Comparison of ENCODE assay signal across 38 cellular contexts in genomic region chr15:64779630-64780029, GRCh38. TPM values are rescaled to one million over a fixed set of nuclear protein-coding genes. Genes with fewer than 3 reads are reported as not detected.
"Had no signal": no experiment of that assay in that cellular context is flagged by ENCODE, and none has a peak within 500 bp of the region (broad histone marks: within the 10 kb centered on the region; RNA-seq: fewer than 3 reads in every experiment).

No MANE protein-coding gene starts in this region.

- H3K36me3 Mint-ChIP-seq: activated CD4-positive, alpha-beta memory T cell treated with anti-CD3 and anti-CD28 coated beads for 36 hours; activated naive CD4-positive, alpha-beta T cell treated with anti-CD3 and anti-CD28 coated beads, Interleukin-2, amount 10 ng/mL, durations not matched to agents 7 days and 5 days; activated naive CD4-positive, alpha-beta T cell treated with anti-CD3 and anti-CD28 coated beads, Interleukin-2, amount 50 U/mL, for 24 hours; activated naive CD8-positive, alpha-beta T cell; activated naive CD8-positive, alpha-beta T cell treated with anti-CD3 and anti-CD28 coated beads, Interleukin-2, amount 10 ng/mL, durations not matched to agents 7 days and 5 days; brain had no signal

- H3K9me3 ChIP-seq: ascending aorta had no signal

- H3K9me3 Mint-ChIP-seq: activated CD4-positive, alpha-beta memory T cell treated with anti-CD3 and anti-CD28 coated beads for 36 hours; activated CD4-positive, alpha-beta T cell treated with anti-CD3 and anti-CD28 coated beads, Interleukin-2, amount 10 ng/mL, durations not matched to agents 7 days and 5 days; activated CD8-positive, alpha-beta T cell treated with anti-CD3 and anti-CD28 coated beads for 36 hours; activated naive CD4-positive, alpha-beta T cell treated with anti-CD3 and anti-CD28 coated beads, Interleukin-2, amount 10 ng/mL, durations not matched to agents 7 days and 5 days; activated naive CD4-positive, alpha-beta T cell treated with anti-CD3 and anti-CD28 coated beads, Interleukin-2, amount 50 U/mL, for 24 hours; activated naive CD8-positive, alpha-beta T cell treated with anti-CD3 and anti-CD28 coated beads, Interleukin-2, amount 10 ng/mL, durations not matched to agents 7 days and 5 days; activated naive CD8-positive, alpha-beta T cell treated with anti-CD3 and anti-CD28 coated beads, Interleukin-2, amount 50 U/mL, for 24 hours; activated T-cell treated with anti-CD3 and anti-CD28 coated beads, Interleukin-2, amount 50 U/mL, for 4 hours; activated T-cell treated with anti-CD3 and anti-CD28 coated beads, Interleukin-2, amount 50 U/mL, for 72 hours; activated T-helper 1 cell treated with anti-CD3 and anti-CD28 coated beads, Interleukin-12 subunit alpha, Interleukin-12 subunit beta, Interleukin-2, Interleukin-4 antibody, amounts not matched to agents 30 ng/mL and 10 ng/mL and 1 ng/mL, durations not matched to agents 14 hours and 24 hours and 36 hours; activated T-helper 2 cell treated with anti-CD3 and anti-CD28 coated beads, Interferon-gamma antibody, Interleukin-2, Interleukin-4, amounts not matched to agents 10 μg/mL and 5 μg/mL and 100 μg/mL, durations not matched to agents 14 hours and 24 hours and 36 hours; central memory CD8-positive, alpha-beta T cell; T-helper 1 cell treated with Interleukin-12 subunit alpha and Interleukin-12 subunit beta and Interleukin-4 antibody, amounts not matched to agents 30 μg/mL and 1 μg/mL, for 36 hours; T-helper 2 cell treated with Interferon-gamma antibody and Interleukin-4, amounts not matched to agents 5 μg/mL and 100 μg/mL, for 36 hours had no signal

- H3K27ac ChIP-seq: ascending aorta, cardiac muscle cell, VCaP had no signal

- H3K27ac Mint-ChIP-seq: activated CD4-positive, alpha-beta memory T cell treated with anti-CD3 and anti-CD28 coated beads for 36 hours; activated CD4-positive, alpha-beta T cell treated with anti-CD3 and anti-CD28 coated beads, Interleukin-2, amount 10 ng/mL, durations not matched to agents 7 days and 5 days; activated CD8-positive, alpha-beta T cell treated with anti-CD3 and anti-CD28 coated beads for 36 hours; activated naive CD4-positive, alpha-beta T cell treated with anti-CD3 and anti-CD28 coated beads, Interleukin-2, amount 10 ng/mL, durations not matched to agents 7 days and 5 days; activated naive CD4-positive, alpha-beta T cell treated with anti-CD3 and anti-CD28 coated beads, Interleukin-2, amount 50 U/mL, for 24 hours; activated naive CD8-positive, alpha-beta T cell; activated naive CD8-positive, alpha-beta T cell treated with anti-CD3 and anti-CD28 coated beads, Interleukin-2, amount 10 ng/mL, durations not matched to agents 7 days and 5 days; activated naive CD8-positive, alpha-beta T cell treated with anti-CD3 and anti-CD28 coated beads, Interleukin-2, amount 50 U/mL, for 24 hours; activated T-cell treated with anti-CD3 and anti-CD28 coated beads, Interleukin-2, amount 50 U/mL, for 72 hours; activated T-helper 1 cell treated with anti-CD3 and anti-CD28 coated beads, Interleukin-12 subunit alpha, Interleukin-12 subunit beta, Interleukin-2, Interleukin-4 antibody, amounts not matched to agents 30 ng/mL and 10 ng/mL and 1 ng/mL, durations not matched to agents 14 hours and 24 hours and 36 hours; activated T-helper 2 cell treated with anti-CD3 and anti-CD28 coated beads, Interferon-gamma antibody, Interleukin-2, Interleukin-4, amounts not matched to agents 10 μg/mL and 5 μg/mL and 100 μg/mL, durations not matched to agents 14 hours and 24 hours and 36 hours; brain; T-helper 1 cell treated with Interleukin-12 subunit alpha and Interleukin-12 subunit beta and Interleukin-4 antibody, amounts not matched to agents 30 μg/mL and 1 μg/mL, for 36 hours; T-helper 2 cell treated with Interferon-gamma antibody and Interleukin-4, amounts not matched to agents 5 μg/mL and 100 μg/mL, for 36 hours had no signal

- H3K4me3 Mint-ChIP-seq: activated CD4-positive, alpha-beta memory T cell treated with anti-CD3 and anti-CD28 coated beads for 36 hours; activated CD4-positive, alpha-beta T cell treated with anti-CD3 and anti-CD28 coated beads, Interleukin-2, amount 10 ng/mL, durations not matched to agents 7 days and 5 days; activated CD8-positive, alpha-beta T cell treated with anti-CD3 and anti-CD28 coated beads for 36 hours; activated naive CD4-positive, alpha-beta T cell treated with anti-CD3 and anti-CD28 coated beads, Interleukin-2, amount 10 ng/mL, durations not matched to agents 7 days and 5 days; activated naive CD4-positive, alpha-beta T cell treated with anti-CD3 and anti-CD28 coated beads, Interleukin-2, amount 50 U/mL, for 24 hours; activated naive CD8-positive, alpha-beta T cell; activated naive CD8-positive, alpha-beta T cell treated with anti-CD3 and anti-CD28 coated beads, Interleukin-2, amount 10 ng/mL, durations not matched to agents 7 days and 5 days; activated naive CD8-positive, alpha-beta T cell treated with anti-CD3 and anti-CD28 coated beads, Interleukin-2, amount 50 U/mL, for 24 hours; activated T-cell treated with anti-CD3 and anti-CD28 coated beads, Interleukin-2, amount 50 U/mL, for 4 hours; activated T-cell treated with anti-CD3 and anti-CD28 coated beads, Interleukin-2, amount 50 U/mL, for 72 hours; activated T-helper 1 cell treated with anti-CD3 and anti-CD28 coated beads, Interleukin-12 subunit alpha, Interleukin-12 subunit beta, Interleukin-2, Interleukin-4 antibody, amounts not matched to agents 30 ng/mL and 10 ng/mL and 1 ng/mL, durations not matched to agents 14 hours and 24 hours and 36 hours; brain; central memory CD8-positive, alpha-beta T cell; T-helper 1 cell treated with Interleukin-12 subunit alpha and Interleukin-12 subunit beta and Interleukin-4 antibody, amounts not matched to agents 30 μg/mL and 1 μg/mL, for 36 hours; T-helper 2 cell treated with Interferon-gamma antibody and Interleukin-4, amounts not matched to agents 5 μg/mL and 100 μg/mL, for 36 hours had no signal

- H3K36me3 ChIP-seq: ascending aorta, cardiac muscle cell had no signal

- ATAC-seq: activated CD8-positive, alpha-beta T cell treated with anti-CD3 and anti-CD28 coated beads for 36 hours; activated naive CD8-positive, alpha-beta T cell treated with anti-CD3 and anti-CD28 coated beads, Interleukin-2, amount 50 U/mL, for 24 hours; activated T-cell treated with anti-CD3 and anti-CD28 coated beads, Interleukin-2, amount 50 U/mL, for 4 hours; activated T-cell treated with anti-CD3 and anti-CD28 coated beads, Interleukin-2, amount 50 U/mL, for 72 hours had no signal

- DNase-seq: activated CD4-positive, alpha-beta memory T cell treated with anti-CD3 and anti-CD28 coated beads for 36 hours; activated CD4-positive, alpha-beta T cell treated with anti-CD3 and anti-CD28 coated beads for 4 hours; activated CD4-positive, alpha-beta T cell treated with anti-CD3 and anti-CD28 coated beads, Interleukin-2, amount 10 ng/mL, durations not matched to agents 7 days and 5 days; activated CD4-positive, CD25-positive, alpha-beta regulatory T cell; activated CD4-positive, CD25-positive, alpha-beta regulatory T cell treated with anti-CD3 and anti-CD28 coated beads, Interleukin-2, amount 50 U/mL, for 72 hours; activated CD8-positive, alpha-beta memory T cell treated with anti-CD3 and anti-CD28 coated beads, Interleukin-2, amount 50 U/mL, for 4 hours; activated CD8-positive, alpha-beta T cell treated with anti-CD3 and anti-CD28 coated beads for 36 hours; activated effector memory CD4-positive, alpha-beta T cell treated with Interleukin-2 at 50 U/mL for 16 hours; activated gamma-delta T cell; activated naive CD4-positive, alpha-beta T cell treated with anti-CD3 and anti-CD28 coated beads, Interleukin-2, amount 10 ng/mL, durations not matched to agents 7 days and 5 days; activated naive CD4-positive, alpha-beta T cell treated with Interleukin-2 at 50 U/mL for 16 hours; activated naive CD8-positive, alpha-beta T cell treated with anti-CD3 and anti-CD28 coated beads, Interleukin-2, amount 10 ng/mL, durations not matched to agents 7 days and 5 days; activated naive CD8-positive, alpha-beta T cell treated with anti-CD3 and anti-CD28 coated beads, Interleukin-2, amount 50 U/mL, for 24 hours; activated T-cell treated with anti-CD3 and anti-CD28 coated beads for 4 hours; activated T-cell treated with anti-CD3 and anti-CD28 coated beads, Interleukin-2, amount 50 U/mL, for 1 hour; activated T-cell treated with anti-CD3 and anti-CD28 coated beads, Interleukin-2, amount 50 U/mL, for 4 hours; activated T-cell treated with anti-CD3 and anti-CD28 coated beads, Interleukin-2, amount 50 U/mL, for 72 hours; amygdala; anterior cingulate cortex; caudate nucleus; cerebellar nuclear complex; T-helper 1 cell; T-helper 2 cell; T-helper 9 cell had no signal

- H3K27me3 ChIP-seq: ascending aorta, cardiac muscle cell had no signal

- H3K4me3 ChIP-seq: ascending aorta, cardiac muscle cell had no signal

- FAIRE-seq: bronchial epithelial cell, TTC549 had no signal

RNA-seq across cellular contexts. Expression of gene RBPMS2, which starts 4.2 kb away (rescaled TPM):
- total RNA-seq: activated CD8-positive, alpha-beta memory T cell treated with anti-CD3 and anti-CD28 coated beads for 36 hours; activated CD8-positive, alpha-beta T cell treated with anti-CD3 and anti-CD28 coated beads for 36 hours; activated naive CD8-positive, alpha-beta T cell treated with anti-CD3 and anti-CD28 coated beads, Interleukin-2, amount 10 ng/mL, durations not matched to agents 7 days and 5 days; ascending aorta; bronchial epithelial cell had no signal

RNA-seq across cellular contexts. Expression of gene PIF1, which starts 45.8 kb away (rescaled TPM):
- total RNA-seq: ascending aorta had no signal
